Comparison of ENCODE assay signal across 1 cellular context in the genomic region with DNA sequence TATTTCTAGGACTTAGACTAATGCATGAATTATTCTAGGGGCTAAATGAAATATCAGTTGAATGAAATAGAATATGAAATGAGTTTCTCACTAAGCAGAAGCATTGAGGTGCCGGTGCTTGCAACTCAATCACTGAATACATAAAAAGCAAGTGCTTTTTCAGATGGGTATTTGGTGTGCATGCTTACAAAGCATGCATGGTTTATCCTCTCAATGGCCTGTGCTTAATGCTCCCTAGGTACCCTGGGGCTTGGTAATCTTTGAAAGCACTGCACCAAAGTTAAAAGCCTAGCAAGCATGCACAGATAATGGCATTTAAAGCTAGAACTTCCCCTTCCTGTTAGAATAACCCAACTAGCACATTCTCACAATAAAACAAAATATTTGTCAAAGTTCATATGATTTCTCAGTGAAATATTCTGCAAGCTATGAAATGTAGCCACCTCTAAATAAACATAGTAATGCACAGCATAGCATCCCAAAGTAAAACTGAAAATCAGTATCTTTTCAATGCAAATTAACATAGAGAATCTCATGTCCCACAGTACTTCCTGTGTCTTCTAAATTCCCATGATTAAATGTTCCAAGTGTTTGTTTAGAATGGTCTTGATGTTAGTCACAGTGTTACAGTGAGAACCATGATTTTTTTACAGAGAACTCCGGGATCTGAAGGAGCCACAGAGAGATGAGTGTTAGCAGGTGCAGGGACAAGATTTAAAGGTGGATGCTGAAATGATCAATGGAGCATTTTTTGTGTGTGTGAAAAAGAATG.
TF ChIP-seq lines count a peak whose summit lies in the region.

No MANE protein-coding gene starts in this region.

TF ChIP-seq in H1, 55 proteins besides CTCF, POLR2A, EP300 and RAD21:
- TF ChIP-seq NANOG (IDR thresholded peaks at IDR 0.05; ENCODE audit: insufficient read depth, low read depth, low read length, poor library complexity, severe bottlenecking), result peak; percentile 60
- no peak for TF ChIP-seq HDAC2 (IDR thresholded peaks at IDR 0.05; ENCODE audit: borderline replicate concordance in 1 of 2, low read depth in 2 of 2, low read length in 2 of 2)
